1 cellular context compared by ENCODE assay signal in genomic region chr3:128278130-128278529, GRCh38.
TF ChIP-seq lines count a peak whose summit lies in the region.

No MANE protein-coding gene starts in this region.

TF ChIP-seq in IMR-90, 13 proteins besides CTCF, POLR2A, EP300 and RAD21:
- TF ChIP-seq RFX5 (IDR thresholded peaks at IDR 0.05; ENCODE audit: low read depth, low read length) (no peak), NFE2L2 (IDR thresholded peaks at IDR 0.05; ENCODE audit: low read depth, low read length) (no peak), MAZ (IDR thresholded peaks at IDR 0.05; ENCODE audit: borderline replicate concordance, low read depth, low read length) (no peak)
- TF ChIP-seq, protein P1, sequence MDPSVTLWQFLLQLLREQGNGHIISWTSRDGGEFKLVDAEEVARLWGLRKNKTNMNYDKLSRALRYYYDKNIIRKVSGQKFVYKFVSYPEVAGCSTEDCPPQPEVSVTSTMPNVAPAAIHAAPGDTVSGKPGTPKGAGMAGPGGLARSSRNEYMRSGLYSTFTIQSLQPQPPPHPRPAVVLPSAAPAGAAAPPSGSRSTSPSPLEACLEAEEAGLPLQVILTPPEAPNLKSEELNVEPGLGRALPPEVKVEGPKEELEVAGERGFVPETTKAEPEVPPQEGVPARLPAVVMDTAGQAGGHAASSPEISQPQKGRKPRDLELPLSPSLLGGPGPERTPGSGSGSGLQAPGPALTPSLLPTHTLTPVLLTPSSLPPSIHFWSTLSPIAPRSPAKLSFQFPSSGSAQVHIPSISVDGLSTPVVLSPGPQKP (IDR thresholded peaks at IDR 0.05; ENCODE audit: borderline replicate concordance, low read depth, low read length) = no peak
